ENCODE assay signal across 1 cellular context in the genomic region with DNA sequence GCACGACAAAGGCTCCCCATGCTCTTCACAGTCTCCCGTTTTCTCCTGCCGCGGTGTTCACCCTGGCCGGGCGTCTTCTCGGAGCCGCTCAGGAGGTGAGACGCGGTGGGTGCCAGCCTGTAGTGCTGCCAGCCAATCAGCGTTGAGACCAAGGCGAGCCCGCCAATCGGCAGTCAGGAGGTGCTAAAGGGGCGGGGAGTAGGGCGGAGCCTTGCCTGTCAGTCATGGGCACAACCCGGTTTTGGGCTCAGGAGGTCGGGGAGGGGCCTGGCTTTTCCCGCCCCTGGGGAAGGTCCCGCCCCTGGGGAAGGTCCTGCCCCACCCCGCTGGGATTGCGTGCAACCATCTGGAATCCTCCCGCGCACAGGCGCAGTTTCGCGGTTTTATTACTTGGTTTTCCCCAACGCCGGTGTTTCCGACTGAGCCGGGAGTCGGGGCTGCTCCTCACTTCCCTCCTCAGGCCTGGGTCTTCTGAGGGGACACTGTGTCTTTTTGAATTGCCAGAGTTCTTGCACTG.
TF ChIP-seq lines count a peak whose summit lies in the region.

A gene (minus strand): TSS at position 92 of the 517 bp plus-strand sequence. CDS start 1,421 bp downstream, outside the sequence.

TF ChIP-seq in GM12878, 131 proteins besides CTCF, POLR2A, EP300 and RAD21 (continued from another document):
- TF ChIP-seq, protein P1, sequence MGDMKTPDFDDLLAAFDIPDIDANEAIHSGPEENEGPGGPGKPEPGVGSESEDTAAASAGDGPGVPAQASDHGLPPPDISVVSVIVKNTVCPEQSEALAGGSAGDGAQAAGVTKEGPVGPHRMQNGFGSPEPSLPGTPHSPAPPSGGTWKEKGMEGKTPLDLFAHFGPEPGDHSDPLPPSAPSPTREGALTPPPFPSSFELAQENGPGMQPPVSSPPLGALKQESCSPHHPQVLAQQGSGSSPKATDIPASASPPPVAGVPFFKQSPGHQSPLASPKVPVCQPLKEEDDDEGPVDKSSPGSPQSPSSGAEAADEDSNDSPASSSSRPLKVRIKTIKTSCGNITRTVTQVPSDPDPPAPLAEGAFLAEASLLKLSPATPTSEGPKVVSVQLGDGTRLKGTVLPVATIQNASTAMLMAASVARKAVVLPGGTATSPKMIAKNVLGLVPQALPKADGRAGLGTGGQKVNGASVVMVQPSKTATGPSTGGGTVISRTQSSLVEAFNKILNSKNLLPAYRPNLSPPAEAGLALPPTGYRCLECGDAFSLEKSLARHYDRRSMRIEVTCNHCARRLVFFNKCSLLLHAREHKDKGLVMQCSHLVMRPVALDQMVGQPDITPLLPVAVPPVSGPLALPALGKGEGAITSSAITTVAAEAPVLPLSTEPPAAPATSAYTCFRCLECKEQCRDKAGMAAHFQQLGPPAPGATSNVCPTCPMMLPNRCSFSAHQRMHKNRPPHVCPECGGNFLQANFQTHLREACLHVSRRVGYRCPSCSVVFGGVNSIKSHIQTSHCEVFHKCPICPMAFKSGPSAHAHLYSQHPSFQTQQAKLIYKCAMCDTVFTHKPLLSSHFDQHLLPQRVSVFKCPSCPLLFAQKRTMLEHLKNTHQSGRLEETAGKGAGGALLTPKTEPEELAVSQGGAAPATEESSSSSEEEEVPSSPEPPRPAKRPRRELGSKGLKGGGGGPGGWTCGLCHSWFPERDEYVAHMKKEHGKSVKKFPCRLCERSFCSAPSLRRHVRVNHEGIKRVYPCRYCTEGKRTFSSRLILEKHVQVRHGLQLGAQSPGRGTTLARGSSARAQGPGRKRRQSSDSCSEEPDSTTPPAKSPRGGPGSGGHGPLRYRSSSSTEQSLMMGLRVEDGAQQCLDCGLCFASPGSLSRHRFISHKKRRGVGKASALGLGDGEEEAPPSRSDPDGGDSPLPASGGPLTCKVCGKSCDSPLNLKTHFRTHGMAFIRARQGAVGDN (IDR thresholded peaks at IDR 0.05), result no peak
- TF ChIP-seq CHD2 (IDR thresholded peaks at IDR 0.05; ENCODE audit: borderline replicate concordance, low read depth, low read length) (peak; percentile 73; the same call in 1 of the 2 replicates), BACH1 (IDR thresholded peaks at IDR 0.05; ENCODE audit: borderline replicate concordance) (no peak), FOS (IDR thresholded peaks at IDR 0.05; ENCODE audit: borderline replicate concordance, extremely low read depth, insufficient read length) (peak; percentile 62), DPF2 (IDR thresholded peaks at IDR 0.05) (0 out of 2 replicates have a peak, but pooled peaks have one; percentile 45), RUNX3 (IDR thresholded peaks at IDR 0.05; ENCODE audit: low read length) (peak; percentile 43; the same call in 1 of the 2 replicates), SRF (IDR thresholded peaks at IDR 0.05; ENCODE audit: low read depth in 2 of 2, low read length in 2 of 2) (0 out of 4 replicates have a peak, but pooled peaks of 1 of the 2 experiments have one; percentile 44)
- TF ChIP-seq, protein P2, sequence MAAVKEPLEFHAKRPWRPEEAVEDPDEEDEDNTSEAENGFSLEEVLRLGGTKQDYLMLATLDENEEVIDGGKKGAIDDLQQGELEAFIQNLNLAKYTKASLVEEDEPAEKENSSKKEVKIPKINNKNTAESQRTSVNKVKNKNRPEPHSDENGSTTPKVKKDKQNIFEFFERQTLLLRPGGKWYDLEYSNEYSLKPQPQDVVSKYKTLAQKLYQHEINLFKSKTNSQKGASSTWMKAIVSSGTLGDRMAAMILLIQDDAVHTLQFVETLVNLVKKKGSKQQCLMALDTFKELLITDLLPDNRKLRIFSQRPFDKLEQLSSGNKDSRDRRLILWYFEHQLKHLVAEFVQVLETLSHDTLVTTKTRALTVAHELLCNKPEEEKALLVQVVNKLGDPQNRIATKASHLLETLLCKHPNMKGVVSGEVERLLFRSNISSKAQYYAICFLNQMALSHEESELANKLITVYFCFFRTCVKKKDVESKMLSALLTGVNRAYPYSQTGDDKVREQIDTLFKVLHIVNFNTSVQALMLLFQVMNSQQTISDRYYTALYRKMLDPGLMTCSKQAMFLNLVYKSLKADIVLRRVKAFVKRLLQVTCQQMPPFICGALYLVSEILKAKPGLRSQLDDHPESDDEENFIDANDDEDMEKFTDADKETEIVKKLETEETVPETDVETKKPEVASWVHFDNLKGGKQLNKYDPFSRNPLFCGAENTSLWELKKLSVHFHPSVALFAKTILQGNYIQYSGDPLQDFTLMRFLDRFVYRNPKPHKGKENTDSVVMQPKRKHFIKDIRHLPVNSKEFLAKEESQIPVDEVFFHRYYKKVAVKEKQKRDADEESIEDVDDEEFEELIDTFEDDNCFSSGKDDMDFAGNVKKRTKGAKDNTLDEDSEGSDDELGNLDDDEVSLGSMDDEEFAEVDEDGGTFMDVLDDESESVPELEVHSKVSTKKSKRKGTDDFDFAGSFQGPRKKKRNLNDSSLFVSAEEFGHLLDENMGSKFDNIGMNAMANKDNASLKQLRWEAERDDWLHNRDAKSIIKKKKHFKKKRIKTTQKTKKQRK (IDR thresholded peaks at IDR 0.05; ENCODE audit: low read depth, low read length), result no peak
